9 cellular contexts compared by ENCODE assay signal in the genomic region with DNA sequence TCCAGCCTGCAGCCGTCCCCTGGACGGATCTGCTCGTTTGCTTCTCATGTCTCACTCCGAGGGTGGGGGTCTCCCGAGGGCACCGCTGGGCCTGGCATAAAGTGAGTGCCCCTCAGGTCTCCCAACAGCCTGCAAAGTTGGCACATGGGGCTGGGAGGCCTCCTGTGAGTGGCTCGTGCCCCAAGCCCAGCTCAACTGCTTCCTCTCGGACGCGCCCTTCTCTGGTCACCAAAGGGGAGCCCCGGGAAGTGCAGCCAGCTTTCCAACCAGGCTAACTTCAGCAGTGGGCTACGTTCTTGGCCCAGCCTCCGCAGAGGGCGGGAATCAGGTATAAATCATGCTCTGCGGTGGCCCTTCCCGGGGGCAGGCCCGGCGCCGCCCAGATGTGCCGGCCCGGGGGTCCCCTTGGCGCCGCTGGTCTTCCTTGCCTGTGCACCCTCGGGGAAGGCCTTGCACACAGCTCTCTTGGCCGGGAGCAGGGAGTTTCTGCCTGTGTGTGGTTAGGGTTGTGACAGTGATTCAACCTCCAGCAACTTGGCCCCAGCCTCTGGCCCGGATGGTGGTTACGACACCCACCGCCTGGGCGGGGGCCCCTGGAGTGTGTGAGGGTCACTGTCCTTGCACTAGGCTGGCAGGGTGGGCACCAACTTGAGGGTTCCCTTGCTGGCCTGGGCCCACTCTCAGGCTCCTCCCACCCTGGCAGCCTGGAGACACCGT. TPM values are rescaled to one million over a fixed set of nuclear protein-coding genes. Genes with fewer than 3 reads are reported as not detected.
DNase-seq lines count a peak whose midpoint lies in the region; ATAC-seq and TF ChIP-seq lines count a peak whose summit lies in the region.
"Had no signal": no experiment of that assay in that cellular context is flagged by ENCODE, and none has a peak within 500 bp of the region (broad histone marks: within the 10 kb centered on the region; RNA-seq: fewer than 3 reads in every experiment).

No MANE protein-coding gene starts in this region.

- DNase-seq in GOT3 (lab: John Stamatoyannopoulos, UW) (peak; percentile 39), Right ventricle myocardium superior (peak; percentile 84), NCI-H187 (lab: John Stamatoyannopoulos, UW) (no peak), NAMALWA (ENCODE audit: low spot score) (no peak), Calu3 (no peak)
- DNase-seq: NCI-H1694 had no signal

- ATAC-seq in Right ventricle myocardium superior (ENCODE audit: poor library complexity), result peak; percentile 48
- ATAC-seq in HG02571 (IDR thresholded peaks at IDR 0.05; ENCODE audit: unreplicated experiment), result no peak

- no peaks in the 10 kb centered on the region for H3K9me3 ChIP-seq in skeletal muscle tissue (ENCODE audit: control insufficient read depth in 3 of 3, low read length in 3 of 3)

- no peak for TF ChIP-seq CTCF in Calu3 (IDR thresholded peaks at IDR 0.05; ENCODE audit: unreplicated experiment)

- no peaks in the 10 kb centered on the region for H3K9me3 Mint-ChIP-seq in T-helper 1 cell treated with Interleukin-12 subunit alpha and Interleukin-12 subunit beta and Interleukin-4 antibody, amounts not matched to agents 30 μg/mL and 1 μg/mL, for 36 hours
- H3K9me3 Mint-ChIP-seq in Calu3 (ENCODE audit: low read depth, unreplicated experiment), result no peaks in the 10 kb centered on the region

- H3K4me1 Mint-ChIP-seq in T-helper 1 cell treated with Interleukin-12 subunit alpha and Interleukin-12 subunit beta and Interleukin-4 antibody, amounts not matched to agents 30 μg/mL and 1 μg/mL, for 36 hours (ENCODE audit: low read depth), result no peaks in the 10 kb centered on the region
- no peaks in the 10 kb centered on the region for H3K4me1 Mint-ChIP-seq in Calu3 (ENCODE audit: low read depth, unreplicated experiment)

- no peak overlapping the region for H3K4me3 ChIP-seq in skeletal muscle tissue (ENCODE audit: low read length in 3 of 3)

- H3K27me3 ChIP-seq in skeletal muscle tissue (ENCODE audit: control insufficient read depth in 3 of 3, insufficient read depth in 3 of 3, low read length in 3 of 3), result no peaks in the 10 kb centered on the region

- H3K27ac Mint-ChIP-seq in T-helper 1 cell treated with Interleukin-12 subunit alpha and Interleukin-12 subunit beta and Interleukin-4 antibody, amounts not matched to agents 30 μg/mL and 1 μg/mL, for 36 hours, result peak overlapping the region; percentile 26
- no peak overlapping the region for H3K27ac Mint-ChIP-seq in Calu3 (ENCODE audit: unreplicated experiment)

- H3K36me3 ChIP-seq in skeletal muscle tissue (ENCODE audit: control insufficient read depth in 3 of 3, insufficient read depth in 3 of 3, low read length in 3 of 3), result peaks cover 0 to 1% (median 0%) of the 10 kb centered on the region in 3 donors

- H3K4me1 ChIP-seq in skeletal muscle tissue (ENCODE audit: control insufficient read depth in 3 of 3, insufficient read depth in 3 of 3, low read length in 3 of 3), result peaks cover 67 to 80% (median 79%) of the 10 kb centered on the region in 3 donors

- no peak overlapping the region for H3K9ac ChIP-seq in skeletal muscle tissue (ENCODE audit: low read depth in 1 of 3, low read length in 3 of 3)

- CTCF ChIA-PET in Calu3 (lab: Charles Lee), result no interaction called here

- no peak overlapping the region for H3K4me3 Mint-ChIP-seq in T-helper 1 cell treated with Interleukin-12 subunit alpha and Interleukin-12 subunit beta and Interleukin-4 antibody, amounts not matched to agents 30 μg/mL and 1 μg/mL, for 36 hours
- no peak overlapping the region for H3K4me3 Mint-ChIP-seq in Calu3 (ENCODE audit: low read depth, unreplicated experiment)

- no peaks in the 10 kb centered on the region for H3K36me3 Mint-ChIP-seq in T-helper 1 cell treated with Interleukin-12 subunit alpha and Interleukin-12 subunit beta and Interleukin-4 antibody, amounts not matched to agents 30 μg/mL and 1 μg/mL, for 36 hours (ENCODE audit: low read depth)
- peaks cover 19% of the 10 kb centered on the region for H3K36me3 Mint-ChIP-seq in Calu3 (ENCODE audit: insufficient read depth, unreplicated experiment)

- BruUV-seq in Calu3 (replicated peaks; lab: Mats Ljungman, UMichigan), result no TSS peak

- H3K27ac ChIP-seq in skeletal muscle tissue (ENCODE audit: low read depth, low read length), result peak overlapping the region; percentile 12

- intact Hi-C loops in Right ventricle myocardium superior (cut with DNase I), result no loop called here
- intact Hi-C loops in Calu3 (cut with micrococcal nuclease; ENCODE audit: unreplicated experiment), result no loop called here

- no peaks in the 10 kb centered on the region for H3K27me3 Mint-ChIP-seq in T-helper 1 cell treated with Interleukin-12 subunit alpha and Interleukin-12 subunit beta and Interleukin-4 antibody, amounts not matched to agents 30 μg/mL and 1 μg/mL, for 36 hours (ENCODE audit: low read depth)
- no peaks in the 10 kb centered on the region for H3K27me3 Mint-ChIP-seq in Calu3 (ENCODE audit: unreplicated experiment)

RNA-seq across cellular contexts. Expression of gene CEBPG, which starts 20.7 kb away (rescaled TPM):
- total RNA-seq in Right ventricle myocardium superior (16.1 TPM), skeletal muscle tissue (14.1 TPM), Calu3 (2022) (38.3 and 39.5 TPM in 2 replicates)

Comparison
In these comparisons a context has a peak if more than half of its experiments do, and no peak if none do; other contexts are left out.
1. DNase-seq: peak in GOT3 (single experiment) and Right ventricle myocardium superior (single experiment); none in NCI-H187 (0 of 2), NAMALWA (single experiment) and Calu3 (single experiment).